Comparison of ENCODE assay signal across 1 cellular context in the genomic region with DNA sequence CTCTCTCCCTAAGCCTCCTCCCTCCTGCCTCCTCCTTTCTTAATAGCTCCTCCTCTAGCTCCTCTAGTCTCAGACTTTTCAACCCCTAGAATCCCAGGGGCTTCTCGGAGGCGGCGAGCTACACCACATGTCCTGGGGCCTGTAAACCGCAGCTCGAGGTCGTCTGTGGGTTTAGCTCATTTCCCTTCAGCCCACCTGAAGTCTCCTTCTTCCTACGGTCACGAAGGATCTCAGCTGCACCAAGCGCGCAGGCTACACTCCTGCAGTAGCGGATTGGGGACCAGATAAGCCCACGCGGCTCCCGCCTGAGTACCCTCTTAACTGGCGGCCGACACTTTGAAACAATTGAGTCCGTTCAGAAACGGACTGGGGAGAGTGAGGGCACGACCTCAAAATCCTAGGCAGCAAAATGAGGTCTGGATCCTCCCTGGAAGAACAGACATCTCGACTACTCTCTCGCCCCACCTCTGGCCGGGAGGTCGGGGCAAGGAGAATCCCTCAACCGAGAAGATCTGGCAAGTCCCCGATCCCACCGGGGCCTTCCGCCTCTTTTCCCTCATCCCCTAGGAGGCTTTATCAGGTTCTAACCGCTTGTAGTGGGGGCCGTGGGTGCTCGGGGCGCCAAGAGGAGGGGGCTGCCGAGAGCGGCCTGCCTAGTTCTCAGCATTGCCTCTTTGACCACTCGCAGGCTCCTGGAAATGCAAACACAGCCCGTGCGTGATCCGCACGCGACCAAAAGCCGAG.
TF ChIP-seq lines count a peak whose summit lies in the region.

No MANE protein-coding gene starts in this region.

TF ChIP-seq in A549, 52 proteins besides CTCF, POLR2A, EP300 and RAD21:
- TF ChIP-seq FOXS1 (CRISPR knock-in tag; IDR thresholded peaks at IDR 0.05) (no peak), SMC3 (IDR thresholded peaks at IDR 0.05) (no peak), HOXB13 (CRISPR knock-in tag; IDR thresholded peaks at IDR 0.05; ENCODE audit: low read depth) (no peak), KDM5A (IDR thresholded peaks at IDR 0.05) (no peak), RFX5 (IDR thresholded peaks at IDR 0.05) (no peak), RCOR1 (IDR thresholded peaks at IDR 0.05; ENCODE audit: low read depth, low read length) (no peak), HOXA7 (CRISPR knock-in tag; IDR thresholded peaks at IDR 0.05) (no peak), HEYL (CRISPR knock-in tag; IDR thresholded peaks at IDR 0.05) (no peak), CHD4 (IDR thresholded peaks at IDR 0.05; ENCODE audit: borderline replicate concordance) (no peak), RNF2 (IDR thresholded peaks at IDR 0.05; ENCODE audit: borderline replicate concordance, low read depth) (no peak)
